In genomic region chr4:142379277-142380051, GRCh38 we compare ENCODE assay signal across 9 cellular contexts.
DNase-seq lines count a peak whose midpoint lies in the region; ATAC-seq and TF ChIP-seq lines count a peak whose summit lies in the region.
"Had no signal": no experiment of that assay in that cellular context is flagged by ENCODE, and none has a peak within 500 bp of the region (broad histone marks: within the 10 kb centered on the region; RNA-seq: fewer than 3 reads in every experiment).

No MANE protein-coding gene starts in this region.

- ATAC-seq in T-cell (replicated peaks in 1 of 4), result peak in 1 of 4 experiments; percentile 28
- ATAC-seq in HG02642 (IDR thresholded peaks at IDR 0.05; ENCODE audit: poor library complexity, unreplicated experiment), result no peak

- H3K27ac Mint-ChIP-seq in activated naive CD4-positive, alpha-beta T cell treated with anti-CD3 and anti-CD28 coated beads for 36 hours, result peak overlapping the region; percentile 75
- H3K27ac Mint-ChIP-seq in T-cell, result peak overlapping the region; percentile 76 to 94

- H3K4me1 ChIP-seq in suprapubic skin, result peaks cover 18% of the 10 kb centered on the region

- no peaks in the 10 kb centered on the region for H3K27me3 Mint-ChIP-seq in activated naive CD4-positive, alpha-beta T cell treated with anti-CD3 and anti-CD28 coated beads for 36 hours (ENCODE audit: low read depth)
- H3K27me3 Mint-ChIP-seq in T-cell, result no peaks in the 10 kb centered on the region

- H3K36me3 ChIP-seq in suprapubic skin, result no peaks in the 10 kb centered on the region

- peaks cover 14% of the 10 kb centered on the region for H3K36me3 Mint-ChIP-seq in activated naive CD4-positive, alpha-beta T cell treated with anti-CD3 and anti-CD28 coated beads for 36 hours (ENCODE audit: low read depth)
- peaks cover 15% of the 10 kb centered on the region for H3K36me3 Mint-ChIP-seq in T-cell

- no peaks in the 10 kb centered on the region for H3K27me3 ChIP-seq in suprapubic skin

- TF ChIP-seq EP300 in suprapubic skin (IDR thresholded peaks at IDR 0.05), result no peak

- CTCF ChIA-PET in activated naive CD4-positive, alpha-beta T cell treated with anti-CD3 and anti-CD28 coated beads for 36 hours (lab: Charles Lee), result interaction anchor here (1.1 to 2.6 kb wide), 6 partner anchors 12 to 36 kb away, joined by 3 to 16 read pairs (median 5); no protein-coding TSS in a partner anchor
- CTCF ChIA-PET in T-cell (lab: Charles Lee), result interaction anchor here (0.7 to 1.6 kb wide), 8 partner anchors 12 to 227 kb away, joined by 3 to 5 read pairs (median 3); no protein-coding TSS in a partner anchor

- no peak overlapping the region for H3K4me3 Mint-ChIP-seq in activated naive CD4-positive, alpha-beta T cell treated with anti-CD3 and anti-CD28 coated beads for 36 hours
- H3K4me3 Mint-ChIP-seq in T-cell, result no peak overlapping the region

- H3K27ac ChIP-seq in suprapubic skin, result peak overlapping the region; percentile 3

- no peak overlapping the region for H3K4me3 ChIP-seq in fibroblast of villous mesenchyme (ENCODE audit: low read depth, low read length)
- no peak overlapping the region for H3K4me3 ChIP-seq in suprapubic skin

- H3K4me1 Mint-ChIP-seq in activated naive CD4-positive, alpha-beta T cell treated with anti-CD3 and anti-CD28 coated beads for 36 hours (ENCODE audit: low read depth), result peaks cover 72% of the 10 kb centered on the region
- peaks cover 73 to 84% (median 81%) of the 10 kb centered on the region in 3 donors for H3K4me1 Mint-ChIP-seq in T-cell

- WGBS in suprapubic skin, result 37% methylated on average over 4 of the region's 4 CpGs

- no peaks in the 10 kb centered on the region for H3K9me3 ChIP-seq in suprapubic skin

- POLR2A ChIA-PET in T-cell (lab: Charles Lee), result interaction anchor here (0.6 to 1.1 kb wide), 3 partner anchors 23 to 164 kb away, joined by 3 to 4 read pairs (median 3); no protein-coding TSS in a partner anchor

- TF ChIP-seq CTCF in fibroblast of villous mesenchyme (IDR thresholded peaks at IDR 0.05; ENCODE audit: insufficient read depth, low read depth, low read length) (no peak), suprapubic skin (IDR thresholded peaks at IDR 0.05) (no peak)

- TF ChIP-seq POLR2A in suprapubic skin (IDR thresholded peaks at IDR 0.05), result no peak

- intact Hi-C loops in activated naive CD4-positive, alpha-beta T cell treated with anti-CD3 and anti-CD28 coated beads for 36 hours (cut with micrococcal nuclease), result loop anchor here (10.0 kb wide), 1 partner anchor 1135 kb away; the partner anchor contains the start of gene SMARCA5

- no peak for DNase-seq in activated naive CD4-positive, alpha-beta T cell treated with anti-CD3 and anti-CD28 coated beads for 36 hours
- no peak for DNase-seq in activated naive CD4-positive, alpha-beta T cell (lab: John Stamatoyannopoulos, UW)
- DNase-seq in T-cell (no peak), fibroblast of villous mesenchyme (ENCODE audit: low read depth) (peak; percentile 78), suprapubic skin (ENCODE audit: low spot score in 2 of 2) (no peak), NCI-H1092 treated with DMSO at 0.1 percent for 48 hours (lab: John Stamatoyannopoulos, UW) (no peak), HUDEP-2 (lab: John Stamatoyannopoulos, UW; ENCODE audit: unreplicated experiment in 76 of 76) (no peak)
- DNase-seq: NCI-H1417 treated with DMSO at 0.1 percent for 48 hours had no signal

- H3K9me3 Mint-ChIP-seq in activated naive CD4-positive, alpha-beta T cell treated with anti-CD3 and anti-CD28 coated beads for 36 hours, result no peaks in the 10 kb centered on the region
- no peaks in the 10 kb centered on the region for H3K9me3 Mint-ChIP-seq in T-cell
